ENCODE assay signal across 28 cellular contexts in the genomic region with DNA sequence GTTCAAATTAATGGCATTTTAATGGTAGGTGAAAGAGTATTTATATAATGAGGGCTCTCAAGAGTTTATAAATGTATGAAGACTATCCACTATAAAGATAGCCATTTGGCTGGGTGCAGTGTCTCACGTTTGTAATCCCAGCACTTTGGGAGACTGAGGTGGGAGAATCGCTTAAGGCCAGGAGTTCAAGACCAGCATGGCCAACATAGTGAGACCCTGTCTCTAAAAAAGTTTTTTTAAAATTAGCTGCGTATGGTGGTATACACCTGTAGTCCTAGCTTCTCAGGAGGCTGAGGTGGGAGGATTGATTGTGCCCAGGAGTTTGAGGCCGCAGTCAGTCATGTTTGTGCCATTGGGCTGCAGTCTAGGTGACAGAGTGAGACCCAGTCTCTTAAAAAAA.
"Had no signal": no experiment of that assay in that cellular context is flagged by ENCODE, and none has a peak within 500 bp of the region (broad histone marks: within the 10 kb centered on the region; RNA-seq: fewer than 3 reads in every experiment).

No MANE protein-coding gene starts in this region.

- H3K4me3 ChIP-seq: coronary artery, dorsolateral prefrontal cortex, esophagus squamous epithelium, gastrocnemius medialis, heart right ventricle, hepatocyte, left lung, lower lobe of right lung, mucosa of descending colon had no signal

- H3K9me3 ChIP-seq: esophagus squamous epithelium, gastrocnemius medialis, heart right ventricle, left lung, lower lobe of right lung, mucosa of descending colon had no signal

- H3K4me2 ChIP-seq: hepatocyte had no signal

- H3K27ac ChIP-seq: coronary artery, dorsolateral prefrontal cortex, epithelial cell of prostate, esophagus squamous epithelium, gastrocnemius medialis, heart right ventricle, hepatocyte, left lung, lower lobe of right lung had no signal

- H3K27me3 ChIP-seq: dorsolateral prefrontal cortex, esophagus squamous epithelium, gastrocnemius medialis, heart right ventricle, hepatocyte, left lung had no signal

- ATAC-seq: esophagus mucosa, gastrocnemius medialis, heart right ventricle, left cardiac atrium, left lung, left ventricle myocardium superior, mucosa of descending colon had no signal

- H2AFZ ChIP-seq: hepatocyte had no signal

- FAIRE-seq: colon, endothelial cell of umbilical vein, islet of Langerhans, keratinocyte had no signal

- DNase-seq: dermis blood vessel endothelial cell; dorsolateral prefrontal cortex; effector CD4-positive, alpha-beta T cell; effector memory CD4-positive, alpha-beta T cell; erythroblast; esophagus squamous epithelium; foreskin fibroblast; foreskin melanocyte; gastrocnemius medialis; glutamatergic neuron; head of caudate nucleus; heart right ventricle; left cardiac atrium; left lung; left ventricle myocardium superior; lower lobe of right lung; mesenchymal stem cell; mucosa of descending colon; naive B cell had no signal

- H3K27me3 Mint-ChIP-seq: naive B cell had no signal

- H3K4me1 ChIP-seq: lower lobe of right lung had no signal

- H3K27ac Mint-ChIP-seq: mesothelial cell of epicardium had no signal

- H3K4me3 Mint-ChIP-seq: mesothelial cell of epicardium, naive B cell had no signal

- H3K9me3 Mint-ChIP-seq: mesothelial cell of epicardium, naive B cell had no signal
